In the genomic region with DNA sequence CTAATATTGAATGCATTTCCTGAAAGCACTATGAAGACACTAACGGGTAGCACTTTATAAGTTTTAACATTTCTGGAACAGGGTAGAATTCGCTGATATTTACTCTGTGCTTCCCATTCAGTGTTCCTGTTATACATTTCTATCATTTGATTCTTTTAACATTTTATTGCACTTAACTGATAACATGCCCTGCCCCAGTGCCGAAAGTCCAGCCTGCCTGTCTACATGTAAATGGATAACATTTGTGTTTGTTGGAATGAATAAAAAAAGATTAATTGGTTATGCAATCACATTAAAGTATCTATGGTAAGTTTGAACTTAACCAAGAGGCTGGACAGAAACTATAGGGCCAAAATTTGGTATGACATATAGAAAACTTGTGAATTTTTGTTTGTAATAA, we compare ENCODE assay signal across 30 cellular contexts.
"Had no signal": no experiment of that assay in that cellular context is flagged by ENCODE, and none has a peak within 500 bp of the region (broad histone marks: within the 10 kb centered on the region; RNA-seq: fewer than 3 reads in every experiment).

No MANE protein-coding gene starts in this region.

- H3K4me1 ChIP-seq: ascending aorta had no signal

- DNase-seq: activated B cell treated with CpG ODN at 0.5 μM for 24 hours; activated CD4-positive, alpha-beta memory T cell treated with anti-CD3 and anti-CD28 coated beads for 36 hours; activated CD4-positive, alpha-beta T cell treated with anti-CD3 and anti-CD28 coated beads for 4 hours; activated CD4-positive, alpha-beta T cell treated with anti-CD3 and anti-CD28 coated beads, Interleukin-2, amount 10 ng/mL, durations not matched to agents 24 days and 14 days; activated CD4-positive, alpha-beta T cell treated with anti-CD3 and anti-CD28 coated beads, Interleukin-2, amount 50 U/mL, for 1 hour; activated CD4-positive, alpha-beta T cell treated with anti-CD3 and anti-CD28 coated beads, Interleukin-2, amount 50 U/mL, for 4 hours; activated CD4-positive, CD25-positive, alpha-beta regulatory T cell treated with anti-CD3 and anti-CD28 coated beads, Interleukin-2, amount 50 U/mL, for 72 hours; activated CD8-positive, alpha-beta memory T cell treated with anti-CD3 and anti-CD28 coated beads, Interleukin-2, amount 50 U/mL, for 4 hours; activated CD8-positive, alpha-beta T cell treated with anti-CD3 and anti-CD28 coated beads for 36 hours; activated effector memory CD4-positive, alpha-beta T cell treated with anti-CD3 and anti-CD28 coated beads, Interleukin-2, amount 50 U/mL, for 16 hours; activated gamma-delta T cell treated with Interleukin-2 at 50 U/mL for 16 hours; activated naive CD4-positive, alpha-beta T cell; activated naive CD4-positive, alpha-beta T cell treated with anti-CD3 and anti-CD28 coated beads for 36 hours; activated naive CD8-positive, alpha-beta T cell treated with anti-CD3 and anti-CD28 coated beads, Interleukin-2, amount 10 ng/mL, durations not matched to agents 7 days and 5 days; activated naive CD8-positive, alpha-beta T cell treated with anti-CD3 and anti-CD28 coated beads, Interleukin-2, amount 50 U/mL, for 24 hours; activated T-cell treated with anti-CD3 and anti-CD28 coated beads for 4 hours; activated T-cell treated with anti-CD3 and anti-CD28 coated beads, Interleukin-2, amount 50 U/mL, for 1 hour; activated T-cell treated with anti-CD3 and anti-CD28 coated beads, Interleukin-2, amount 50 U/mL, for 4 hours; activated T-cell treated with anti-CD3 and anti-CD28 coated beads, Interleukin-2, amount 50 U/mL, for 72 hours; amygdala; anterior cingulate cortex; caudate nucleus; cerebellar nuclear complex; T-helper 1 cell; T-helper 2 cell; T-helper 9 cell had no signal

- H3K36me3 ChIP-seq: ascending aorta, cardiac muscle cell had no signal

- ATAC-seq: activated CD8-positive, alpha-beta T cell treated with anti-CD3 and anti-CD28 coated beads for 36 hours; activated naive CD8-positive, alpha-beta T cell treated with anti-CD3 and anti-CD28 coated beads, Interleukin-2, amount 50 U/mL, for 24 hours; activated T-cell treated with anti-CD3 and anti-CD28 coated beads, Interleukin-2, amount 50 U/mL, for 4 hours; activated T-cell treated with anti-CD3 and anti-CD28 coated beads, Interleukin-2, amount 50 U/mL, for 72 hours; activated T-helper 17 cell treated with anti-CD3 and anti-CD28 coated beads, Interleukin-2, amount 50 U/mL, for 72 hours had no signal

- H3K27me3 ChIP-seq: ascending aorta, cardiac muscle cell had no signal

- H3K4me3 ChIP-seq: ascending aorta, cardiac muscle cell had no signal

- H3K27ac ChIP-seq: ascending aorta, cardiac muscle cell, VCaP had no signal
